1 cellular context compared by ENCODE assay signal in the genomic region with DNA sequence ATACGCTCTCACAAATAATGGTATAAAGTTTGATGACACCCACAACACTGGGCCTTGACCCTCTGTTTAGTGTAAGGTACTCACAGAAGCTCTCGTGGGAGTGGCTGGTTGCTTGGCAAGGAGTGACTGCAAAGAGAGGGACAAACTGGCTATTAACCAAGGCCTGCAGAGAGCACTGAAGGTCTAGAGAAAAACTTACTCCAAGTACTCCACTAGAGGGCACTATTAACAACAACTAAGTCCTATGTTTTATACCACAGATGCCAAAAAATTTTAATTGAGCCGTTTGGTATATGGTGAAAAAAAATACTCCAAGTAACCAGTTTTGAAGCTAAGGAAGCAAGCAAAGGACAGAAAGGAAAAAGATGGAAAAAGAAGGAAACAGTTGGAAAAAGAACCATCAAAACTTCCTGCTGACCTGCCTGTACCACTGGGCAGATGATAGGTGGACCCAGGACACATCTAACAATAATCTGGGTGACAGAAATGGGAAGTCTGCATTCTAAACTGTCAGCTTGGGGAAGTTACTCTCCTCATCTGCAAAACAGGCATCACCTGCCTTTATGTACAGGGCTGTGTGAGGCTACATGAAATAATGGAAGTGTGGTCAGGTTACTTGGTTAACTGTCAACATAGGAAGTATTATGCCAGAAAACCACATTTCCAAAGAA.
TF ChIP-seq lines count a peak whose summit lies in the region.

No MANE protein-coding gene starts in this region.

TF ChIP-seq in HepG2, 621 proteins besides CTCF, POLR2A, EP300 and RAD21 (continued from another document):
- TF ChIP-seq TRIM24 (CRISPR knock-in tag; IDR thresholded peaks at IDR 0.05) (no peak), MAFK (conservative IDR thresholded peaks at IDR 0.05 in 1 of 2, IDR thresholded peaks at IDR 0.05 in 1 of 2; ENCODE audit: low read length in 2 of 2) (no peak), STAG1 (CRISPR knock-in tag; IDR thresholded peaks at IDR 0.05) (peak; percentile 58), ZNF33B (CRISPR knock-in tag; IDR thresholded peaks at IDR 0.05) (0 out of 2 replicates have a peak, but pooled peaks have one; percentile 33), ZNF484 (CRISPR knock-in tag; IDR thresholded peaks at IDR 0.05; ENCODE audit: borderline replicate concordance, low read depth) (no peak), ZNF101 (CRISPR knock-in tag; IDR thresholded peaks at IDR 0.05; ENCODE audit: borderline replicate concordance, low read depth) (no peak), ZNF335 (CRISPR knock-in tag; IDR thresholded peaks at IDR 0.05) (peak; percentile 89; the same call in 1 of the 2 replicates), THAP11 (CRISPR knock-in tag; IDR thresholded peaks at IDR 0.05) (peak; percentile 19; the same call in 1 of the 2 replicates), MBD4 (IDR thresholded peaks at IDR 0.05; ENCODE audit: borderline replicate concordance, low read length) (0 out of 2 replicates have a peak, but pooled peaks have one; percentile 20), MYC (CRISPR knock-in tag; IDR thresholded peaks at IDR 0.05; ENCODE audit: borderline replicate concordance) (no peak), ZC3H4 (CRISPR knock-in tag; IDR thresholded peaks at IDR 0.05; ENCODE audit: borderline replicate concordance) (no peak), ZNF530 (CRISPR knock-in tag; IDR thresholded peaks at IDR 0.05; ENCODE audit: low read depth) (no peak), ZFP1 (CRISPR knock-in tag; IDR thresholded peaks at IDR 0.05) (no peak), TGIF2 (CRISPR knock-in tag; IDR thresholded peaks at IDR 0.05) (no peak), ZNF567 (CRISPR knock-in tag; IDR thresholded peaks at IDR 0.05; ENCODE audit: borderline replicate concordance) (no peak), RBM22 (optimal IDR thresholded peaks at IDR 0.05; ENCODE audit: low read length) (peak; percentile 3), SMC3 (IDR thresholded peaks at IDR 0.05; ENCODE audit: low read length) (peak; percentile 32; the same call in 1 of the 2 replicates)
- TF ChIP-seq, protein P1, sequence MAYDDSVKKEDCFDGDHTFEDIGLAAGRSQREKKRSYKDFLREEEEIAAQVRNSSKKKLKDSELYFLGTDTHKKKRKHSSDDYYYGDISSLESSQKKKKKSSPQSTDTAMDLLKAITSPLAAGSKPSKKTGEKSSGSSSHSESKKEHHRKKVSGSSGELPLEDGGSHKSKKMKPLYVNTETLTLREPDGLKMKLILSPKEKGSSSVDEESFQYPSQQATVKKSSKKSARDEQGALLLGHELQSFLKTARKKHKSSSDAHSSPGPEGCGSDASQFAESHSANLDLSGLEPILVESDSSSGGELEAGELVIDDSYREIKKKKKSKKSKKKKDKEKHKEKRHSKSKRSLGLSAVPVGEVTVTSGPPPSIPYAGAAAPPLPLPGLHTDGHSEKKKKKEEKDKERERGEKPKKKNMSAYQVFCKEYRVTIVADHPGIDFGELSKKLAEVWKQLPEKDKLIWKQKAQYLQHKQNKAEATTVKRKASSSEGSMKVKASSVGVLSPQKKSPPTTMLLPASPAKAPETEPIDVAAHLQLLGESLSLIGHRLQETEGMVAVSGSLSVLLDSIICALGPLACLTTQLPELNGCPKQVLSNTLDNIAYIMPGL (CRISPR knock-in tag; IDR thresholded peaks at IDR 0.05; ENCODE audit: borderline replicate concordance in 1 of 2, low read depth in 1 of 2), result peak in 1 of 2 experiments; percentile 45; a peak in 1 of 4 replicates
- TF ChIP-seq, protein P2, sequence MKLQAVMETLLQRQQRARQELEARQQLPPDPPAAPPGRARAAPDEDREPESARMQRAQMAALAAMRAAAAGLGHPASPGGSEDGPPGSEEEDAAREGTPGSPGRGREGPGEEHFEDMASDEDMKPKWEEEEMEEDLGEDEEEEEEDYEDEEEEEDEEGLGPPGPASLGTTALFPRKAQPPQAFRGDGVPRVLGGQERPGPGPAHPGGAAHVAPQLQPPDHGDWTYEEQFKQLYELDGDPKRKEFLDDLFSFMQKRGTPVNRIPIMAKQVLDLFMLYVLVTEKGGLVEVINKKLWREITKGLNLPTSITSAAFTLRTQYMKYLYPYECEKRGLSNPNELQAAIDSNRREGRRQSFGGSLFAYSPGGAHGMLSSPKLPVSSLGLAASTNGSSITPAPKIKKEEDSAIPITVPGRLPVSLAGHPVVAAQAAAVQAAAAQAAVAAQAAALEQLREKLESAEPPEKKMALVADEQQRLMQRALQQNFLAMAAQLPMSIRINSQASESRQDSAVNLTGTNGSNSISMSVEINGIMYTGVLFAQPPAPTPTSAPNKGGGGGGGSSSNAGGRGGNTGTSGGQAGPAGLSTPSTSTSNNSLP (IDR thresholded peaks at IDR 0.05; ENCODE audit: low read depth, low read length), result peak; percentile 75
- TF ChIP-seq, protein P3, sequence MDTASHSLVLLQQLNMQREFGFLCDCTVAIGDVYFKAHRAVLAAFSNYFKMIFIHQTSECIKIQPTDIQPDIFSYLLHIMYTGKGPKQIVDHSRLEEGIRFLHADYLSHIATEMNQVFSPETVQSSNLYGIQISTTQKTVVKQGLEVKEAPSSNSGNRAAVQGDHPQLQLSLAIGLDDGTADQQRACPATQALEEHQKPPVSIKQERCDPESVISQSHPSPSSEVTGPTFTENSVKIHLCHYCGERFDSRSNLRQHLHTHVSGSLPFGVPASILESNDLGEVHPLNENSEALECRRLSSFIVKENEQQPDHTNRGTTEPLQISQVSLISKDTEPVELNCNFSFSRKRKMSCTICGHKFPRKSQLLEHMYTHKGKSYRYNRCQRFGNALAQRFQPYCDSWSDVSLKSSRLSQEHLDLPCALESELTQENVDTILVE (CRISPR knock-in tag; IDR thresholded peaks at IDR 0.05), result no peak
- TF ChIP-seq, protein P4, sequence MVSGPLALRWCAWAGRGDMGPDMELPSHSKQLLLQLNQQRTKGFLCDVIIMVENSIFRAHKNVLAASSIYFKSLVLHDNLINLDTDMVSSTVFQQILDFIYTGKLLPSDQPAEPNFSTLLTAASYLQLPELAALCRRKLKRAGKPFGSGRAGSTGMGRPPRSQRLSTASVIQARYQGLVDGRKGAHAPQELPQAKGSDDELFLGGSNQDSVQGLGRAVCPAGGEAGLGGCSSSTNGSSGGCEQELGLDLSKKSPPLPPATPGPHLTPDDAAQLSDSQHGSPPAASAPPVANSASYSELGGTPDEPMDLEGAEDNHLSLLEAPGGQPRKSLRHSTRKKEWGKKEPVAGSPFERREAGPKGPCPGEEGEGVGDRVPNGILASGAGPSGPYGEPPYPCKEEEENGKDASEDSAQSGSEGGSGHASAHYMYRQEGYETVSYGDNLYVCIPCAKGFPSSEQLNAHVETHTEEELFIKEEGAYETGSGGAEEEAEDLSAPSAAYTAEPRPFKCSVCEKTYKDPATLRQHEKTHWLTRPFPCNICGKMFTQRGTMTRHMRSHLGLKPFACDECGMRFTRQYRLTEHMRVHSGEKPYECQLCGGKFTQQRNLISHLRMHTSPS (CRISPR knock-in tag; IDR thresholded peaks at IDR 0.05; ENCODE audit: low read depth), result no peak
- TF ChIP-seq, protein P5, sequence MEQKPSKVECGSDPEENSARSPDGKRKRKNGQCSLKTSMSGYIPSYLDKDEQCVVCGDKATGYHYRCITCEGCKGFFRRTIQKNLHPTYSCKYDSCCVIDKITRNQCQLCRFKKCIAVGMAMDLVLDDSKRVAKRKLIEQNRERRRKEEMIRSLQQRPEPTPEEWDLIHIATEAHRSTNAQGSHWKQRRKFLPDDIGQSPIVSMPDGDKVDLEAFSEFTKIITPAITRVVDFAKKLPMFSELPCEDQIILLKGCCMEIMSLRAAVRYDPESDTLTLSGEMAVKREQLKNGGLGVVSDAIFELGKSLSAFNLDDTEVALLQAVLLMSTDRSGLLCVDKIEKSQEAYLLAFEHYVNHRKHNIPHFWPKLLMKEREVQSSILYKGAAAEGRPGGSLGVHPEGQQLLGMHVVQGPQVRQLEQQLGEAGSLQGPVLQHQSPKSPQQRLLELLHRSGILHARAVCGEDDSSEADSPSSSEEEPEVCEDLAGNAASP (CRISPR knock-in tag; IDR thresholded peaks at IDR 0.05; ENCODE audit: borderline replicate concordance), result no peak
- TF ChIP-seq, protein P6, sequence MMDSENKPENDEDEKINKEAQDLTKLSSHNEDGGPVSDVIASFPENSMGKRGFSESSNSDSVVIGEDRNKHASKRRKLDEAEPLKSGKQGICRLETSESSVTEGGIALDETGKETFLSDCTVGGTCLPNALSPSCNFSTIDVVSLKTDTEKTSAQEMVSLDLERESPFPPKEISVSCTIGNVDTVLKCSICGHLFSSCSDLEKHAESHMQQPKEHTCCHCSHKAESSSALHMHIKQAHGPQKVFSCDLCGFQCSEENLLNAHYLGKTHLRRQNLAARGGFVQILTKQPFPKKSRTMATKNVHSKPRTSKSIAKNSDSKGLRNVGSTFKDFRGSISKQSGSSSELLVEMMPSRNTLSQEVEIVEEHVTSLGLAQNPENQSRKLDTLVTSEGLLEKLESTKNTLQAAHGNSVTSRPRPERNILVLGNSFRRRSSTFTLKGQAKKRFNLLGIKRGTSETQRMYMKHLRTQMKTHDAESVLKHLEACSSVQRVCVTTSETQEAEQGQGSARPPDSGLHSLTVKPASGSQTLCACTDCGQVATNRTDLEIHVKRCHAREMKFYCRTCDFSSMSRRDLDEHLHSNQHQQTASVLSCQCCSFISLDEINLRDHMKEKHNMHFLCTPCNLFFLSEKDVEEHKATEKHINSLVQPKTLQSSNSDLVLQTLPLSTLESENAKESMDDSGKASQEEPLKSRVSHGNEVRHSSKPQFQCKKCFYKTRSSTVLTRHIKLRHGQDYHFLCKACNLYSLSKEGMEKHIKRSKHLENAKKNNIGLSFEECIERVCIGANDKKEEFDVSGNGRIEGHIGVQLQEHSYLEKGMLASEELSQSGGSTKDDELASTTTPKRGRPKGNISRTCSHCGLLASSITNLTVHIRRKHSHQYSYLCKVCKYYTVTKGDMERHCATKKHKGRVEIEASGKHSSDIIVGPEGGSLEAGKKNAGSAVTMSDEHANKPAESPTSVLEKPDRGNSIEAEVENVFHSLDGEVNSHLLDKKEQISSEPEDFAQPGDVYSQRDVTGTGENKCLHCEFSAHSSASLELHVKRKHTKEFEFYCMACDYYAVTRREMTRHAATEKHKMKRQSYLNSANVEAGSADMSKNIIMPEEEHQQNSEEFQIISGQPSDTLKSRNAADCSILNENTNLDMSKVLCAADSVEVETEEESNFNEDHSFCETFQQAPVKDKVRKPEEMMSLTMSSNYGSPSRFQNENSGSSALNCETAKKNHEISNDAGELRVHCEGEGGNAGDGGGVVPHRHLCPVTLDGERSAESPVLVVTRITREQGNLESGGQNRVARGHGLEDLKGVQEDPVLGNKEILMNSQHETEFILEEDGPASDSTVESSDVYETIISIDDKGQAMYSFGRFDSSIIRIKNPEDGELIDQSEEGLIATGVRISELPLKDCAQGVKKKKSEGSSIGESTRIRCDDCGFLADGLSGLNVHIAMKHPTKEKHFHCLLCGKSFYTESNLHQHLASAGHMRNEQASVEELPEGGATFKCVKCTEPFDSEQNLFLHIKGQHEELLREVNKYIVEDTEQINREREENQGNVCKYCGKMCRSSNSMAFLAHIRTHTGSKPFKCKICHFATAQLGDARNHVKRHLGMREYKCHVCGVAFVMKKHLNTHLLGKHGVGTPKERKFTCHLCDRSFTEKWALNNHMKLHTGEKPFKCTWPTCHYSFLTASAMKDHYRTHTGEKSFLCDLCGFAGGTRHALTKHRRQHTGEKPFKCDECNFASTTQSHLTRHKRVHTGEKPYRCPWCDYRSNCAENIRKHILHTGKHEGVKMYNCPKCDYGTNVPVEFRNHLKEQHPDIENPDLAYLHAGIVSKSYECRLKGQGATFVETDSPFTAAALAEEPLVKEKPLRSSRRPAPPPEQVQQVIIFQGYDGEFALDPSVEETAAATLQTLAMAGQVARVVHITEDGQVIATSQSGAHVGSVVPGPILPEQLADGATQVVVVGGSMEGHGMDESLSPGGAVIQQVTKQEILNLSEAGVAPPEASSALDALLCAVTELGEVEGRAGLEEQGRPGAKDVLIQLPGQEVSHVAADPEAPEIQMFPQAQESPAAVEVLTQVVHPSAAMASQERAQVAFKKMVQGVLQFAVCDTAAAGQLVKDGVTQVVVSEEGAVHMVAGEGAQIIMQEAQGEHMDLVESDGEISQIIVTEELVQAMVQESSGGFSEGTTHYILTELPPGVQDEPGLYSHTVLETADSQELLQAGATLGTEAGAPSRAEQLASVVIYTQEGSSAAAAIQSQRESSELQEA (CRISPR knock-in tag; IDR thresholded peaks at IDR 0.05; ENCODE audit: not compliant biosample characterization), result no peak
- TF ChIP-seq, protein P7, sequence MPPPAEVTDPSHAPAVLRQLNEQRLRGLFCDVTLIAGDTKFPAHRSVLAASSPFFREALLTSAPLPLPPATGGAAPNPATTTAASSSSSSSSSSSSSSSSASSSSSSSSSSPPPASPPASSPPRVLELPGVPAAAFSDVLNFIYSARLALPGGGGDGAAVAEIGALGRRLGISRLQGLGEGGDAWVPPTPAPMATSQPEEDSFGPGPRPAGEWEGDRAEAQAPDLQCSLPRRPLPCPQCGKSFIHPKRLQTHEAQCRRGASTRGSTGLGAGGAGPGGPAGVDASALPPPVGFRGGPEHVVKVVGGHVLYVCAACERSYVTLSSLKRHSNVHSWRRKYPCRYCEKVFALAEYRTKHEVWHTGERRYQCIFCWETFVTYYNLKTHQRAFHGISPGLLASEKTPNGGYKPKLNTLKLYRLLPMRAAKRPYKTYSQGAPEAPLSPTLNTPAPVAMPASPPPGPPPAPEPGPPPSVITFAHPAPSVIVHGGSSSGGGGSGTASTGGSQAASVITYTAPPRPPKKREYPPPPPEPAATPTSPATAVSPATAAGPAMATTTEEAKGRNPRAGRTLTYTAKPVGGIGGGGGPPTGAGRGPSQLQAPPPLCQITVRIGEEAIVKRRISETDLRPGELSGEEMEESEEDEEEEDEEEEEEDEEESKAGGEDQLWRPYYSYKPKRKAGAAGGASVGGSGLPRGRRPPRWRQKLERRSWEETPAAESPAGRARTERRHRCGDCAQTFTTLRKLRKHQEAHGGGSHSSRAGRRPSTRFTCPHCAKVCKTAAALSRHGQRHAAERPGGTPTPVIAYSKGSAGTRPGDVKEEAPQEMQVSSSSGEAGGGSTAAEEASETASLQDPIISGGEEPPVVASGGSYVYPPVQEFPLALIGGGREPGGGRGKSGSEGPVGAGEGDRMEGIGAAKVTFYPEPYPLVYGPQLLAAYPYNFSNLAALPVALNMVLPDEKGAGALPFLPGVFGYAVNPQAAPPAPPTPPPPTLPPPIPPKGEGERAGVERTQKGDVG (CRISPR knock-in tag; IDR thresholded peaks at IDR 0.05; ENCODE audit: borderline replicate concordance), result no peak
